In genomic region chr1:233240367-233240766, GRCh38 we compare ENCODE assay signal across 29 cellular contexts. TPM values are rescaled to one million over a fixed set of nuclear protein-coding genes. Genes with fewer than 3 reads are reported as not detected.
DNase-seq lines count a peak whose midpoint lies in the region; ATAC-seq, FAIRE-seq and TF ChIP-seq lines count a peak whose summit lies in the region.
"Had no signal": no experiment of that assay in that cellular context is flagged by ENCODE, and none has a peak within 500 bp of the region (broad histone marks: within the 10 kb centered on the region; RNA-seq: fewer than 3 reads in every experiment).

No MANE protein-coding gene starts in this region.

- no peak overlapping the region for H3K27ac ChIP-seq in HepG2 (ENCODE audit: extremely low read length, insufficient read depth, low read length)
- H3K27ac ChIP-seq in right lobe of liver = no peak overlapping the region
- H3K27ac ChIP-seq in K562 (ENCODE audit: extremely low read depth, low read depth, low read length) = no peak overlapping the region
- H3K27ac ChIP-seq in hepatocyte = peak overlapping the region; percentile 46
- no peak overlapping the region for H3K27ac ChIP-seq in heart left ventricle
- no peak overlapping the region for H3K27ac ChIP-seq in testis
- H3K27ac ChIP-seq: adrenal gland, esophagus squamous epithelium, prostate gland, sigmoid colon had no signal

- POLR2A ChIA-PET in HepG2 (lab: Yijun Ruan, JAX) (no interaction called here), K562 (lab: Yijun Ruan, JAX) (no interaction called here)

- TF ChIP-seq CTCF in HepG2 (CRISPR knock-in tag; IDR thresholded peaks at IDR 0.05) (no peak), right lobe of liver (IDR thresholded peaks at IDR 0.05) (no peak), K562 (IDR thresholded peaks at IDR 0.05 in 2 of 3, conservative IDR thresholded peaks at IDR 0.05 in 1 of 3; ENCODE audit: insufficient read depth in 2 of 3, low read depth in 1 of 3, low read length in 3 of 3) (no peak), hepatocyte (IDR thresholded peaks at IDR 0.05; ENCODE audit: poor library complexity) (no peak), heart left ventricle (IDR thresholded peaks at IDR 0.05) (no peak), testis (IDR thresholded peaks at IDR 0.05) (no peak)

- H3K4me1 Mint-ChIP-seq in immature natural killer cell = peaks cover 6% of the 10 kb centered on the region in 2 donors
- H3K4me1 Mint-ChIP-seq: B cell, IgD-negative memory B cell, naive B cell had no signal

- H3K9me3 ChIP-seq in HepG2 (ENCODE audit: low read length) = no peaks in the 10 kb centered on the region
- no peaks in the 10 kb centered on the region for H3K9me3 ChIP-seq in right lobe of liver
- no peaks in the 10 kb centered on the region for H3K9me3 ChIP-seq in K562 (replicated peaks; ENCODE audit: control insufficient read depth, insufficient read depth, low read depth, low read length)
- no peaks in the 10 kb centered on the region for H3K9me3 ChIP-seq in hepatocyte (ENCODE audit: low read depth)
- no peaks in the 10 kb centered on the region for H3K9me3 ChIP-seq in heart left ventricle
- no peaks in the 10 kb centered on the region for H3K9me3 ChIP-seq in testis
- H3K9me3 ChIP-seq: adrenal gland, body of pancreas, esophagus squamous epithelium, prostate gland, sigmoid colon had no signal

- H3K4me2 ChIP-seq in HepG2 (ENCODE audit: low read depth, low read length) = peak overlapping the region; percentile 33; the same call in 1 of the 2 replicates
- H3K4me2 ChIP-seq in K562 (ENCODE audit: insufficient read depth, low read length) = no peak overlapping the region
- H3K4me2 ChIP-seq in hepatocyte = peak overlapping the region; percentile 56
- H3K4me2 ChIP-seq: GM23338 had no signal

- TF ChIP-seq EP300 in HepG2 (IDR thresholded peaks at IDR 0.05; ENCODE audit: low read depth in 2 of 2, low read length in 2 of 2) (no peak), HepG2 (CRISPR knock-in tag; IDR thresholded peaks at IDR 0.05; ENCODE audit: borderline replicate concordance) (no peak), K562 (IDR thresholded peaks at IDR 0.05; ENCODE audit: low read length) (no peak)

- H3K27me3 ChIP-seq in HepG2 (ENCODE audit: control insufficient read depth in 1 of 2, insufficient read depth in 2 of 2, low read length in 2 of 2) = no peaks in the 10 kb centered on the region; a peak in 1 of 5 replicates
- no peaks in the 10 kb centered on the region for H3K27me3 ChIP-seq in right lobe of liver
- H3K27me3 ChIP-seq in K562 (ENCODE audit: control insufficient read depth in 2 of 2, insufficient read depth in 2 of 2, low read length in 2 of 2) = no peaks in the 10 kb centered on the region; a peak in 1 of 5 replicates
- no peaks in the 10 kb centered on the region for H3K27me3 ChIP-seq in hepatocyte
- no peaks in the 10 kb centered on the region for H3K27me3 ChIP-seq in heart left ventricle
- H3K27me3 ChIP-seq in testis = no peaks in the 10 kb centered on the region
- H3K27me3 ChIP-seq: adrenal gland, body of pancreas, esophagus squamous epithelium, sigmoid colon had no signal

- H4K20me1 ChIP-seq in HepG2 (ENCODE audit: insufficient read depth, low read length) = no peaks in the 10 kb centered on the region
- no peaks in the 10 kb centered on the region for H4K20me1 ChIP-seq in K562 (replicated peaks; ENCODE audit: control insufficient read depth, insufficient read depth, low read length)
- no peaks in the 10 kb centered on the region for H4K20me1 ChIP-seq in hepatocyte (ENCODE audit: insufficient read depth, poor library complexity, severe bottlenecking)

- in situ Hi-C loops in HepG2 (cut with HindIII; ENCODE audit: extremely low pct_ligation_motif_present, low pct_unique_long_range_greater_than_20kb) (loop anchor here (25.0 kb wide), 2 partner anchors 1378 to 1478 kb away; no protein-coding TSS in a partner anchor), K562 (cut with MboI) (loop anchor here (25.0 kb wide), 2 partner anchors 603 to 1503 kb away; partner anchors contain the start of gene SIPA1L2)

- no peaks in the 10 kb centered on the region for H3K9me2 ChIP-seq in hepatocyte (replicated peaks; ENCODE audit: insufficient read depth)

- H3K36me3 Mint-ChIP-seq in immature natural killer cell = peaks cover 0 to 13% (median 8%) of the 10 kb centered on the region in 3 donors

- BruUV-seq in HepG2 (replicated peaks; lab: Mats Ljungman, UMichigan) (no TSS peak), K562 (replicated peaks; lab: Mats Ljungman, UMichigan) (no TSS peak)

- no peak overlapping the region for H3K27ac Mint-ChIP-seq in immature natural killer cell
- H3K27ac Mint-ChIP-seq: activated CD4-positive, alpha-beta memory T cell treated with anti-CD3 and anti-CD28 coated beads, Interleukin-2, amount 10 ng/mL, durations not matched to agents 7 days and 5 days; activated naive CD4-positive, alpha-beta T cell treated with anti-CD3 and anti-CD28 coated beads for 36 hours; activated T-helper 1 cell treated with anti-CD3 and anti-CD28 coated beads, Interleukin-12 subunit alpha, Interleukin-12 subunit beta, Interleukin-2, Interleukin-4 antibody, amounts not matched to agents 30 ng/mL and 10 ng/mL and 1 ng/mL, durations not matched to agents 14 hours and 24 hours and 36 hours; B cell; dendritic cell treated with granulocyte-macrophage colony-stimulating factor and Interleukin-4, amounts not matched to agents 40 ng/mL and 50 ng/mL, for 4 days; GM23338; naive B cell; type B pancreatic cell had no signal

- peak overlapping the region; percentile 1 for H2AFZ ChIP-seq in HepG2 (ENCODE audit: low read length)
- no peak overlapping the region for H2AFZ ChIP-seq in K562 (ENCODE audit: low read depth, low read length)
- H2AFZ ChIP-seq in hepatocyte = peak overlapping the region; percentile 18
- H2AFZ ChIP-seq: GM23338 had no signal

- WGBS in HepG2 (ENCODE audit: low lambda C conversion rate) = 28% methylated on average over 5 of the region's 5 CpGs
- WGBS in right lobe of liver (ENCODE audit: insufficient coverage, low coverage, low lambda C conversion rate, missing lambda C conversion rate) = 73% methylated on average over 5 of the region's 5 CpGs
- 0% methylated on average over 5 of the region's 5 CpGs for WGBS in K562 (ENCODE audit: insufficient coverage, low coverage, missing lambda C conversion rate)
- WGBS in hepatocyte (ENCODE audit: low lambda C conversion rate, missing lambda C conversion rate) = 60% methylated on average over 5 of the region's 5 CpGs
- WGBS in heart left ventricle, 4 donors = 85 to 90% (median 90%) methylated on average over 5 of the region's 5 CpGs
- 82 to 83% methylated on average over 5 of the region's 5 CpGs for WGBS in testis, 2 donors

- intact Hi-C loops in HepG2 (cut with micrococcal nuclease; ENCODE audit: unreplicated experiment) (loop anchor here (5.0 kb wide), 1 partner anchor 983 kb away; no protein-coding TSS in a partner anchor), right lobe of liver (cut with DNase I) (no loop called here), K562 (cut with micrococcal nuclease) (no loop called here), heart left ventricle (cut with DNase I) (loop anchor here in 8 of 10 donors (2.0 to 10.0 kb wide), 10 partner anchors 286 to 1483 kb away; partner anchors contain the start of genes MAP10 (in 1 of the 8), NTPCR (in 1 of the 8) and SIPA1L2 (in 1 of the 8)), testis (cut with DNase I; ENCODE audit: low total_unique reads) (loop anchor here (10.0 kb wide), 1 partner anchor 606 kb away; the partner anchor contains the start of gene SIPA1L2)

- no peak overlapping the region for H3K9ac ChIP-seq in HepG2 (ENCODE audit: insufficient read depth, low read depth, low read length)
- H3K9ac ChIP-seq in K562 (ENCODE audit: insufficient read depth in 1 of 2, low read depth in 2 of 2, low read length in 2 of 2) = no peak overlapping the region

- H3K9me1 ChIP-seq in K562 (ENCODE audit: control insufficient read depth, insufficient read depth, low read length) = no peaks in the 10 kb centered on the region

- TF ChIP-seq RAD21 in HepG2 (CRISPR knock-in tag; IDR thresholded peaks at IDR 0.05) (no peak), K562 (CRISPR knock-in tag; conservative IDR thresholded peaks at IDR 0.05 in 1 of 2, IDR thresholded peaks at IDR 0.05 in 1 of 2) (no peak)

- TF ChIP-seq POLR2A in HepG2 (IDR thresholded peaks at IDR 0.05; ENCODE audit: insufficient read depth in 1 of 2, low read depth in 2 of 2, low read length in 2 of 2) (no peak), right lobe of liver (IDR thresholded peaks at IDR 0.05) (no peak), K562 (conservative IDR thresholded peaks at IDR 0.05) (no peak), heart left ventricle (IDR thresholded peaks at IDR 0.05) (no peak), testis (IDR thresholded peaks at IDR 0.05) (no peak)

- CTCF ChIA-PET in HepG2 (lab: Yijun Ruan, JAX; ENCODE audit: low intra/inter-chr PET ratio, low total read pairs) = interaction anchor here (0.8 to 1.4 kb wide), 2 partner anchors 604 to 606 kb away, joined by 3 to 15 read pairs; no protein-coding TSS in a partner anchor
- CTCF ChIA-PET in K562 (lab: Yijun Ruan, JAX; ENCODE audit: low intra/inter-chr PET ratio) = interaction anchor here (1.5 kb wide), 1 partner anchor 1374 kb away, joined by 6 read pairs; no protein-coding TSS in a partner anchor

- FAIRE-seq in HepG2 (lab: Jason Lieb, UNC) = no peak
- peak; percentile 15 for FAIRE-seq in K562 (lab: Jason Lieb, UNC)

- H3K4me3 ChIP-seq in HepG2 (replicated peaks in 1 of 3; ENCODE audit: insufficient read depth in 1 of 3, low read depth in 2 of 3, low read length in 3 of 3) = no peak overlapping the region
- H3K4me3 ChIP-seq in right lobe of liver = no peak overlapping the region
- H3K4me3 ChIP-seq in K562 = no peak overlapping the region
- no peak overlapping the region for H3K4me3 ChIP-seq in hepatocyte
- no peak overlapping the region for H3K4me3 ChIP-seq in heart left ventricle
- no peak overlapping the region for H3K4me3 ChIP-seq in testis
- H3K4me3 ChIP-seq: body of pancreas, esophagus squamous epithelium, GM23338, prostate gland had no signal

- peaks cover 0 to 3% (median 0%) of the 10 kb centered on the region in 3 donors for H3K27me3 Mint-ChIP-seq in immature natural killer cell (ENCODE audit: low read depth in 3 of 3)
- H3K27me3 Mint-ChIP-seq: activated CD4-positive, alpha-beta memory T cell treated with anti-CD3 and anti-CD28 coated beads, Interleukin-2, amount 10 ng/mL, durations not matched to agents 7 days and 5 days; B cell; CD8-positive, alpha-beta memory T cell; dendritic cell treated with granulocyte-macrophage colony-stimulating factor and Interleukin-4, amounts not matched to agents 40 ng/mL and 50 ng/mL, for 4 days; IgD-negative memory B cell; type B pancreatic cell had no signal

- no peak overlapping the region for H3K4me3 Mint-ChIP-seq in immature natural killer cell
- H3K4me3 Mint-ChIP-seq: activated CD4-positive, alpha-beta memory T cell treated with anti-CD3 and anti-CD28 coated beads, Interleukin-2, amount 10 ng/mL, durations not matched to agents 7 days and 5 days; activated naive CD4-positive, alpha-beta T cell treated with anti-CD3 and anti-CD28 coated beads for 36 hours; activated T-helper 1 cell treated with anti-CD3 and anti-CD28 coated beads, Interleukin-12 subunit alpha, Interleukin-12 subunit beta, Interleukin-2, Interleukin-4 antibody, amounts not matched to agents 30 ng/mL and 10 ng/mL and 1 ng/mL, durations not matched to agents 14 hours and 24 hours and 36 hours; B cell; CD8-positive, alpha-beta memory T cell; GM23338; IgD-negative memory B cell; naive B cell; type B pancreatic cell had no signal

- peaks cover 0 to 2% (median 0%) of the 10 kb centered on the region in 6 donors for H3K9me3 Mint-ChIP-seq in immature natural killer cell
- H3K9me3 Mint-ChIP-seq: activated CD4-positive, alpha-beta memory T cell treated with anti-CD3 and anti-CD28 coated beads, Interleukin-2, amount 10 ng/mL, durations not matched to agents 7 days and 5 days; activated naive CD4-positive, alpha-beta T cell treated with anti-CD3 and anti-CD28 coated beads for 36 hours; activated T-helper 1 cell treated with anti-CD3 and anti-CD28 coated beads, Interleukin-12 subunit alpha, Interleukin-12 subunit beta, Interleukin-2, Interleukin-4 antibody, amounts not matched to agents 30 ng/mL and 10 ng/mL and 1 ng/mL, durations not matched to agents 14 hours and 24 hours and 36 hours; CD8-positive, alpha-beta memory T cell; dendritic cell treated with granulocyte-macrophage colony-stimulating factor and Interleukin-4, amounts not matched to agents 40 ng/mL and 50 ng/mL, for 4 days; GM23338; IgD-negative memory B cell; naive B cell; type B pancreatic cell had no signal

- no peak for ATAC-seq in HepG2
- ATAC-seq in right lobe of liver = no peak
- ATAC-seq in K562 = no peak
- no peak for ATAC-seq in heart left ventricle

- DNase-seq in HepG2 (ENCODE audit: low spot score) (no peak), right lobe of liver (no peak), K562 (ENCODE audit: extremely low read depth in 1 of 4, low spot score in 3 of 4) (no peak), hepatocyte (ENCODE audit: low spot score) (no peak), heart left ventricle (no peak), testis (no peak), NCI-H446 treated with DMSO at 0.1 percent for 48 hours (lab: John Stamatoyannopoulos, UW) (no peak), immature natural killer cell (no peak)
- DNase-seq: 8988T; activated CD4-positive, alpha-beta memory T cell treated with anti-CD3 and anti-CD28 coated beads, Interleukin-2, amount 10 ng/mL, durations not matched to agents 7 days and 5 days; activated CD4-positive, alpha-beta T cell treated with anti-CD3 and anti-CD28 coated beads for 1 hour; activated CD8-positive, alpha-beta memory T cell treated with anti-CD3 and anti-CD28 coated beads, Interleukin-2, amount 50 U/mL, for 4 hours; CD8-positive, alpha-beta memory T cell; esophagus squamous epithelium; naive B cell; NCI-H187; NK-92 treated with Interleukin-12 subunit alpha and Interleukin-12 subunit beta, amount 100 ng/mL, for 24 hours; sigmoid colon; stimulated activated CD4-positive, alpha-beta T cell treated with anti-CD3 and anti-CD28 coated beads, Interleukin-4, amount 100 ng/mL, for 24 hours had no signal

- H3K4me1 ChIP-seq in HepG2 (ENCODE audit: insufficient read depth, low read length) (0 out of 2 replicates have a peak, but pooled peaks cover 16% of the 10 kb centered on the region), right lobe of liver (peaks cover 0 to 20% (median 0%) of the 10 kb centered on the region in 4 donors), K562 (replicated peaks in 1 of 2; ENCODE audit: control insufficient read depth in 2 of 2, insufficient read depth in 2 of 2, low read length in 2 of 2) (no peaks in the 10 kb centered on the region), hepatocyte (ENCODE audit: insufficient read depth) (peaks cover 38% of the 10 kb centered on the region), heart left ventricle (peaks cover 0 to 25% (median 6%) of the 10 kb centered on the region in 12 donors), testis (no peaks in the 10 kb centered on the region)

- H3K36me3 ChIP-seq in HepG2 (replicated peaks in 1 of 2; ENCODE audit: control insufficient read depth in 1 of 2, insufficient read depth in 2 of 2, low read length in 2 of 2) (no peaks in the 10 kb centered on the region), right lobe of liver (no peaks in the 10 kb centered on the region), K562 (ENCODE audit: control insufficient read depth, insufficient read depth, low read length) (no peaks in the 10 kb centered on the region), hepatocyte (replicated peaks; ENCODE audit: insufficient read depth, low read depth) (no peaks in the 10 kb centered on the region), heart left ventricle (no peaks in the 10 kb centered on the region), testis (ENCODE audit: low read depth, missing control alignments) (no peaks in the 10 kb centered on the region)
- H3K36me3 ChIP-seq: adrenal gland, prostate gland, sigmoid colon had no signal

- no peaks in the 10 kb centered on the region for H3K79me2 ChIP-seq in HepG2 (ENCODE audit: insufficient read depth, low read length)
- no peaks in the 10 kb centered on the region for H3K79me2 ChIP-seq in K562 (ENCODE audit: control insufficient read depth, insufficient read depth, low read length)
- H3K79me2 ChIP-seq in hepatocyte = no peaks in the 10 kb centered on the region

RNA-seq across cellular contexts. Expression of gene PCNX2, which starts 55.2 kb away (rescaled TPM):
- total RNA-seq in HepG2 (2016; rRNA removed; fragmentation: Illumina TruSeq; extraction: Trizol) (0.11 TPM in 1 of 2 replicates, not detected in the other), right lobe of liver (1 to 10 TPM in 2 of 6 experiments, under 1 TPM in 4; 0.35 to 3.4 (median 0.82) TPM), K562 (2014; rRNA removed) (not detected in 2 replicates), K562 (2014; rRNA removed; fragmentation: Illumina TruSeq; extraction: Trizol) (not detected in 2 replicates), K562 (2015; rRNA removed; fragmentation: Illumina TruSeq; extraction: Trizol) (0.33 TPM in 1 of 2 replicates, not detected in the other), K562 (2021) (0.07 and 0.31 TPM in 2 replicates), hepatocyte (10.0 and 11.0 TPM in 2 replicates), heart left ventricle (1 to 10 TPM in 8 of 9 donors, under 1 TPM in 1; 0.90 to 5.3 (median 2.3) TPM), testis (10 to 100 TPM; 27.6 to 28.9 TPM)
- total RNA-seq in HepG2 (2016; cell fraction: cytosol; rRNA removed; fragmentation: Illumina TruSeq; extraction: Trizol; ENCODE audit: low read depth) = not detected in 2 replicates
- total RNA-seq in HepG2 (2016; cell fraction: insoluble cytoplasmic fraction; rRNA removed; fragmentation: Illumina TruSeq; extraction: Trizol) = not detected in 2 replicates
- not detected in 2 replicates for total RNA-seq in HepG2 (2016; cell fraction: membrane; rRNA removed; fragmentation: Illumina TruSeq; extraction: Trizol)
- total RNA-seq in HepG2 (2016; cell fraction: nucleus; rRNA removed; fragmentation: Illumina TruSeq; extraction: Trizol) = not detected in 2 replicates
- polyA plus RNA-seq in HepG2 (2011; rRNA removed) (0.13 and 0.42 TPM in 2 replicates), K562 (2011; rRNA removed) (not detected in 2 replicates), K562 (2014; fragmentation: Illumina TruSeq; extraction: Trizol) (not detected in 2 replicates), K562 (2014; fragmentation: Nextera tagmentation; extraction: Ambion mirVana) (not detected), K562 (2014; rRNA removed) (not detected in 2 replicates), hepatocyte (3.9 and 4.9 TPM in 2 replicates), heart left ventricle (under 1 TPM; 0.27 to 0.32 TPM), testis (ENCODE audit: insufficient read depth, low read depth, low replicate concordance) (8.4 TPM), immature natural killer cell (1 to 10 TPM in 2 of 3 donors, not detected in 1; 1.1 to 2.6 TPM)
- 0.06 and 0.12 TPM in 2 replicates for polyA plus RNA-seq in HepG2 (2011; cell fraction: cytosol; rRNA removed)
- 0.33 and 0.39 TPM in 2 replicates for polyA plus RNA-seq in HepG2 (2011; cell fraction: nucleus; rRNA removed)
- 0.21 TPM in 1 of 2 replicates, not detected in the other for polyA plus RNA-seq in HepG2 (2012)
- polyA plus RNA-seq in HepG2 (2016; cell fraction: cytosol; fragmentation: Illumina TruSeq; extraction: Trizol; ENCODE audit: low read depth) = not detected in 2 replicates
- polyA plus RNA-seq in HepG2 (2016; cell fraction: insoluble cytoplasmic fraction; fragmentation: Illumina TruSeq; extraction: Trizol; ENCODE audit: low read depth) = not detected in 2 replicates
- not detected in 2 replicates for polyA plus RNA-seq in HepG2 (2016; cell fraction: membrane; fragmentation: Illumina TruSeq; extraction: Trizol; ENCODE audit: low read depth)
- polyA plus RNA-seq in HepG2 (2016; cell fraction: nucleus; fragmentation: Illumina TruSeq; extraction: Trizol; ENCODE audit: insufficient read depth, low read depth) = not detected in 2 replicates
- polyA minus RNA-seq in HepG2 (2011; rRNA and poly(A)+ RNA removed; ENCODE audit: low replicate concordance) = 61.8 TPM in 1 of 2 replicates, not detected in the other
- polyA minus RNA-seq in HepG2 (2011; cell fraction: cytosol; rRNA and poly(A)+ RNA removed) = 0.26 and 0.49 TPM in 2 replicates
- 0.26 TPM in 1 of 2 replicates, not detected in the other for polyA minus RNA-seq in HepG2 (2011; cell fraction: nucleus; rRNA and poly(A)+ RNA removed)
- not detected in 2 replicates for total RNA-seq in K562 (2011; cell fraction: chromatin; rRNA removed; ENCODE audit: low replicate concordance)
- total RNA-seq in K562 (2011; cell fraction: nucleolus; rRNA removed) = not detected in 2 replicates
- total RNA-seq in K562 (2011; cell fraction: nucleoplasm; rRNA removed) = not detected in 2 replicates
- polyA plus RNA-seq in K562 (2011; cell fraction: cytosol; rRNA removed) = 0.04 TPM in 1 of 2 replicates, not detected in the other
- 0.03 TPM in 1 of 2 replicates, not detected in the other for polyA plus RNA-seq in K562 (2011; cell fraction: nucleus; rRNA removed)
- 0.04 and 0.25 TPM in 2 replicates for polyA plus RNA-seq in K562 (2012)
- polyA minus RNA-seq in K562 (2011; rRNA and poly(A)+ RNA removed) = 0.06 TPM in 1 of 2 replicates, not detected in the other
- 0.48 and 0.64 TPM in 2 replicates for polyA minus RNA-seq in K562 (2011; cell fraction: cytosol; rRNA and poly(A)+ RNA removed)
- polyA minus RNA-seq in K562 (2011; cell fraction: nucleus; rRNA and poly(A)+ RNA removed) = not detected in 2 replicates

Comparison
In these comparisons a context has a peak if more than half of its experiments do, and no peak if none do; other contexts are left out.
1. intact Hi-C loops: an anchor here in HepG2 (5.0 kb wide), heart left ventricle (2.0 to 10.0 kb wide) and testis (10.0 kb wide); none called in right lobe of liver and K562.